16 cellular contexts compared by ENCODE assay signal in the genomic region with DNA sequence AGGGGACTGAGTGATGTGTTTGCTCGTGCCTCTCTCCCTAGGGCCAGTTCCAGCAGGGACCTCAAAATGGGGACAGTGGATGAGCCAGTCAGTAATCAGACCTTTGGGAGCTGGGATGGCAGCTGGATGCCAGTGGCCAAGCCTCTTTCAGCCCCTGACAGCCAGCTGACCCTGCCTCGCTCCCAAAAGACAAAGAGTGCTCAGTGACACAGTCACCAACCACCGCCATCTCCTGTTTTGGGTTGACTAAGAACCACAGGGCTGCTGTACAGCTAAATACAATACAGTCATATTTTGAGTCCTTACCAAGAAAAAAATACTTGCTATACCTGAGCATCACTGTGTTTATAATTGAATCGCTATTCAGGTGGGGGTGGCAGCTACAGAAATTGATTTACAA.
"Had no signal": no experiment of that assay in that cellular context is flagged by ENCODE, and none has a peak within 500 bp of the region (broad histone marks: within the 10 kb centered on the region; RNA-seq: fewer than 3 reads in every experiment).

No MANE protein-coding gene starts in this region.

- ATAC-seq: activated CD8-positive, alpha-beta memory T cell treated with anti-CD3 and anti-CD28 coated beads, Interleukin-2, amount 10 ng/mL, durations not matched to agents 7 days and 5 days; activated T-cell treated with anti-CD3 and anti-CD28 coated beads, Interleukin-2, amount 50 U/mL, for 4 hours; heart right ventricle; right cardiac atrium; stimulated activated memory B cell treated with anti-CD40 and anti-IgM and Interleukin-4, amounts not matched to agents 10 μg/mL and 1 μg/mL and 100 μg/mL, for 72 hours; T-helper 17 cell had no signal

- H3K27ac Mint-ChIP-seq: activated CD8-positive, alpha-beta memory T cell treated with anti-CD3 and anti-CD28 coated beads, Interleukin-2, amount 10 ng/mL, durations not matched to agents 7 days and 5 days; dendritic cell treated with granulocyte-macrophage colony-stimulating factor and Interleukin-4, amounts not matched to agents 40 ng/mL and 50 ng/mL, for 4 days; stimulated activated memory B cell treated with anti-CD40 and anti-IgM and Interleukin-4, amounts not matched to agents 10 μg/mL and 1 μg/mL and 100 μg/mL, for 72 hours; T-helper 17 cell had no signal

- H3K4me3 ChIP-seq: heart right ventricle, left ventricle myocardium inferior, smooth muscle cell, upper lobe of left lung had no signal

- H3K27ac ChIP-seq: heart right ventricle, left ventricle myocardium inferior, upper lobe of left lung had no signal

- DNase-seq: activated CD4-positive, alpha-beta T cell treated with anti-CD3 and anti-CD28 coated beads, Interleukin-2, amount 50 U/mL, for 1 hour; activated CD4-positive, CD25-positive, alpha-beta regulatory T cell; activated CD8-positive, alpha-beta memory T cell treated with anti-CD3 and anti-CD28 coated beads, Interleukin-2, amount 10 ng/mL, durations not matched to agents 7 days and 5 days; activated naive CD4-positive, alpha-beta T cell; activated T-cell treated with anti-CD3 and anti-CD28 coated beads, Interleukin-2, amount 50 U/mL, for 4 hours; central memory CD4-positive, alpha-beta T cell; heart right ventricle; left ventricle myocardium inferior; mesendoderm; right cardiac atrium; SHP77 treated with DMSO at 0.1 percent for 48 hours; T-helper 17 cell; upper lobe of left lung had no signal

- H3K27me3 ChIP-seq: upper lobe of left lung had no signal

- H3K9me3 ChIP-seq: heart right ventricle, left ventricle myocardium inferior, upper lobe of left lung had no signal

- H3K4me3 Mint-ChIP-seq: activated CD8-positive, alpha-beta memory T cell treated with anti-CD3 and anti-CD28 coated beads, Interleukin-2, amount 10 ng/mL, durations not matched to agents 7 days and 5 days; activated T-cell treated with anti-CD3 and anti-CD28 coated beads, Interleukin-2, amount 50 U/mL, for 4 hours; dendritic cell treated with granulocyte-macrophage colony-stimulating factor and Interleukin-4, amounts not matched to agents 40 ng/mL and 50 ng/mL, for 4 days; stimulated activated memory B cell treated with anti-CD40 and anti-IgM and Interleukin-4, amounts not matched to agents 10 μg/mL and 1 μg/mL and 100 μg/mL, for 72 hours; T-helper 17 cell had no signal

- H3K4me1 ChIP-seq: heart right ventricle, left ventricle myocardium inferior, upper lobe of left lung had no signal

- H3K36me3 Mint-ChIP-seq: activated CD8-positive, alpha-beta memory T cell treated with anti-CD3 and anti-CD28 coated beads, Interleukin-2, amount 10 ng/mL, durations not matched to agents 7 days and 5 days; stimulated activated memory B cell treated with anti-CD40 and anti-IgM and Interleukin-4, amounts not matched to agents 10 μg/mL and 1 μg/mL and 100 μg/mL, for 72 hours had no signal

- H3K9me3 Mint-ChIP-seq: activated T-cell treated with anti-CD3 and anti-CD28 coated beads, Interleukin-2, amount 50 U/mL, for 4 hours; dendritic cell treated with granulocyte-macrophage colony-stimulating factor and Interleukin-4, amounts not matched to agents 40 ng/mL and 50 ng/mL, for 4 days had no signal

- H3K36me3 ChIP-seq: heart right ventricle, left ventricle myocardium inferior, upper lobe of left lung had no signal

- H3K27me3 Mint-ChIP-seq: dendritic cell treated with granulocyte-macrophage colony-stimulating factor and Interleukin-4, amounts not matched to agents 40 ng/mL and 50 ng/mL, for 4 days had no signal
